In genomic region chr9:128552744-128553221, GRCh38 we compare ENCODE assay signal across 7 cellular contexts. TPM values are rescaled to one million over a fixed set of nuclear protein-coding genes. Genes with fewer than 3 reads are reported as not detected.
A peak's percentile ranks its signal among the peaks of the same experiment; 100 is the strongest.
DNase-seq lines count a peak whose midpoint lies in the region; ATAC-seq and TF ChIP-seq lines count a peak whose summit lies in the region.

No MANE protein-coding gene starts in this region.

- TF ChIP-seq CTCF in GM12864 (IDR thresholded peaks at IDR 0.05; ENCODE audit: low read depth, low read length, missing control alignments) (no peak), LNCaP clone FGC (IDR thresholded peaks at IDR 0.05; ENCODE audit: control insufficient read depth, extremely low read depth, insufficient read depth) (no peak)

- DNase-seq in GM12864 (ENCODE audit: low read depth) (no peak), LNCaP clone FGC (ENCODE audit: low read depth) (no peak), fibroblast of gingiva (ENCODE audit: low read depth) (peak; percentile 10), substantia nigra (lab: John Stamatoyannopoulos, UW) (peak in 38 of 49 donors; percentile 19 to 95 (median 46))
- peak in 3 of 9 donors; percentile 30 to 79 (median 36) for DNase-seq in naive thymus-derived CD4-positive, alpha-beta T cell

- intact Hi-C loops in naive thymus-derived CD4-positive, alpha-beta T cell (cut with micrococcal nuclease) = loop anchor here (1.0 to 5.0 kb wide), 20 partner anchors 34 to 395 kb away; partner anchors contain the start of genes COQ4 (in 2 of the 2), GLE1 (in 2 of the 2), ODF2 (in 2 of the 2) and SET (in 2 of the 2)

- H3K27ac ChIP-seq in naive thymus-derived CD4-positive, alpha-beta T cell (ENCODE audit: low read depth, low read length) = peak overlapping the region; percentile 94
- peak overlapping the region; percentile 79 for H3K27ac ChIP-seq in substantia nigra (ENCODE audit: low read depth, low read length, poor library complexity, severe bottlenecking)

- peak overlapping the region; percentile 94 for H3K4me3 ChIP-seq in GM12864 (ENCODE audit: low read depth, low read length)
- H3K4me3 ChIP-seq in LNCaP clone FGC (ENCODE audit: low read depth, low read length) = peak overlapping the region; percentile 75
- H3K4me3 ChIP-seq in naive thymus-derived CD4-positive, alpha-beta T cell (ENCODE audit: low read length) = peak overlapping the region; percentile 71

- no peaks in the 10 kb centered on the region for H3K36me3 ChIP-seq in naive thymus-derived CD4-positive, alpha-beta T cell (ENCODE audit: control insufficient read depth in 2 of 3, insufficient read depth in 3 of 3, low read length in 3 of 3)

- H3K9me3 Mint-ChIP-seq in naive thymus-derived CD4-positive, alpha-beta T cell = no peaks in the 10 kb centered on the region

- peaks cover 44 to 47% of the 10 kb centered on the region in 2 donors for H3K4me1 ChIP-seq in naive thymus-derived CD4-positive, alpha-beta T cell (ENCODE audit: control insufficient read depth in 2 of 2, insufficient read depth in 2 of 2, low read length in 2 of 2)

- peak; percentile 43 for ATAC-seq in GM21723 (IDR thresholded peaks at IDR 0.05; ENCODE audit: unreplicated experiment)
- ATAC-seq in activated CD4-positive, CD25-positive, alpha-beta regulatory T cell treated with anti-CD3 and anti-CD28 coated beads, Interleukin-2, amount 50 U/mL, for 24 hours = peak; percentile 15 to 22
- peak; percentile 18 for ATAC-seq in naive thymus-derived CD4-positive, alpha-beta T cell

- CTCF ChIA-PET in naive thymus-derived CD4-positive, alpha-beta T cell (lab: Charles Lee) = interaction anchor here (0.7 to 1.7 kb wide), 3 partner anchors 9 to 484 kb away, joined by 3 read pairs; partner anchors contain the start of genes ENDOG and MIGA2

- peaks cover 20 to 41% (median 34%) of the 10 kb centered on the region in 7 donors for H3K4me1 Mint-ChIP-seq in naive thymus-derived CD4-positive, alpha-beta T cell

- H3K27me3 Mint-ChIP-seq in naive thymus-derived CD4-positive, alpha-beta T cell = no peaks in the 10 kb centered on the region

- peak overlapping the region in 1 of 10 donors; percentile 85 for H3K4me3 Mint-ChIP-seq in naive thymus-derived CD4-positive, alpha-beta T cell

- no peaks in the 10 kb centered on the region for H3K9me3 ChIP-seq in naive thymus-derived CD4-positive, alpha-beta T cell (ENCODE audit: control insufficient read depth in 2 of 3, low read length in 3 of 3)

- no peak overlapping the region for H3K27ac Mint-ChIP-seq in naive thymus-derived CD4-positive, alpha-beta T cell

- H3K27me3 ChIP-seq in naive thymus-derived CD4-positive, alpha-beta T cell (ENCODE audit: control insufficient read depth in 2 of 2, insufficient read depth in 2 of 2, low read length in 2 of 2) = no peaks in the 10 kb centered on the region

- H3K36me3 Mint-ChIP-seq in naive thymus-derived CD4-positive, alpha-beta T cell = no peaks in the 10 kb centered on the region

- POLR2A ChIA-PET in naive thymus-derived CD4-positive, alpha-beta T cell (lab: Charles Lee) = interaction anchor here (0.6 to 5.3 kb wide), 24 partner anchors 8 to 528 kb away, joined by 3 to 53 read pairs (median 6); partner anchors contain the start of genes BBLN, DOLPP1, ENDOG and GLE1

RNA-seq across cellular contexts. Expression of gene SPTAN1, which starts 0.4 kb away (rescaled TPM):
- total RNA-seq in naive thymus-derived CD4-positive, alpha-beta T cell = 100 to 1,000 TPM; 336 to 433 (median 375) TPM
- polyA plus RNA-seq in naive thymus-derived CD4-positive, alpha-beta T cell = 100 to 1,000 TPM in 1 of 2 donors, 10 to 100 TPM in 1; 46.6 to 156 TPM

RNA-seq across cellular contexts. Expression of gene GLE1, which starts 48.3 kb away (rescaled TPM):
- 10 to 100 TPM; 14.2 to 46.5 (median 30.5) TPM for total RNA-seq in naive thymus-derived CD4-positive, alpha-beta T cell
- 10 to 100 TPM; 21.2 to 34.5 TPM for polyA plus RNA-seq in naive thymus-derived CD4-positive, alpha-beta T cell

Comparison
In these comparisons a context has a peak if more than half of its experiments do, and no peak if none do; other contexts are left out.
1. DNase-seq: peak in fibroblast of gingiva (single experiment) and substantia nigra (38 of 49); none in GM12864 (single experiment) and LNCaP clone FGC (single experiment).
2. Peak in every context shown above with its lines, with median percentiles within 50 percentile points of each other: H3K4me3 ChIP-seq and ATAC-seq.